Comparison of ENCODE assay signal across 8 cellular contexts in the genomic region with DNA sequence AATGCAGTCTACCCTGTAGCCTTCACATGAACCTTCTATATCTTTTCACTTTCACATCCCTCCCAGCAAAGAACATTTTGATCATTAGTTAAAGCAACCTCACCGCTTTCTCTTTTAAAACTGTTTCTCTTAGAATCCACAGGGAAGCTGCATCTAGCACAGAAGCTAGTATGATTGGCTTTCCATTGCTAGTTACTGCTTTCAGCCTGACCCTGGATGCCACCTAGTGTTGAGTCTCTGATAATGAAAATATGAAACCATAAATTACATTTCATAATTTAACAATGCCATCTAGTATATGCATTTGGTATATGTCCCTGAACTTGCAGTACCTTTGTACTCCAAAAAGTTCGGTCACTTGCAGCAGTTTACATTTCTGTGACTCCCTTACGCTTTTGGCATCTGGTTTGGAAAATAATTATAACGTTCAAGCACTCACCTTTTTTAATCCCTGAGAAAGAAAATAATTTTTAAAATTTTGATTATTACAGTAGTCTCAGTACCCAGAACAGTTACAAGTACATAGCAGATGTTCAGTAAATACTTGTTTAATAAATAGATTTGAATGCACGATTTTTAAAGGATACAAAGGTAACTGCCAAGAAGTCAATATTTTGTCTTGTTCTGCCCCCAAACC. TPM values are rescaled to one million over a fixed set of nuclear protein-coding genes. Genes with fewer than 3 reads are reported as not detected.
A peak's percentile ranks its signal among the peaks of the same experiment; 100 is the strongest.
DNase-seq lines count a peak whose midpoint lies in the region; ATAC-seq and TF ChIP-seq lines count a peak whose summit lies in the region.

No MANE protein-coding gene starts in this region.

- TF ChIP-seq CTCF in fibroblast of lung (conservative IDR thresholded peaks at IDR 0.05 in 1 of 2, IDR thresholded peaks at IDR 0.05 in 1 of 2; ENCODE audit: low read depth in 1 of 2, low read length in 2 of 2) (peak; percentile 78 to 80), neural crest cell (conservative IDR thresholded peaks at IDR 0.05) (peak; percentile 79)

- no peaks in the 10 kb centered on the region for H3K27me3 ChIP-seq in fibroblast of lung (ENCODE audit: control insufficient read depth, insufficient read depth, low read length)

- no peak overlapping the region for H3K27ac ChIP-seq in fibroblast of lung (ENCODE audit: insufficient read depth, low read length)

- no peak overlapping the region for H3K4me3 ChIP-seq in fibroblast of lung (replicated peaks in 1 of 4; ENCODE audit: control extremely low read depth in 1 of 4, insufficient read depth in 1 of 4, low read depth in 3 of 4, low read length in 4 of 4)

- H3K27me3 Mint-ChIP-seq in neural crest cell (ENCODE audit: low read depth) = no peaks in the 10 kb centered on the region

- H3K4me1 Mint-ChIP-seq in neural crest cell = no peaks in the 10 kb centered on the region

- no peaks in the 10 kb centered on the region for H3K36me3 ChIP-seq in fibroblast of lung (ENCODE audit: control insufficient read depth, insufficient read depth, low read length)

- TF ChIP-seq POLR2A in GM18505 (IDR thresholded peaks at IDR 0.05; ENCODE audit: borderline replicate concordance, extremely low read depth, insufficient read depth, insufficient read length) = no peak

- no peak overlapping the region for H3K4me2 ChIP-seq in fibroblast of lung (ENCODE audit: extremely low read depth, insufficient read depth, low read length)

- no peak overlapping the region for H3K27ac Mint-ChIP-seq in neural crest cell (ENCODE audit: unreplicated experiment)

- H3K4me3 Mint-ChIP-seq in neural crest cell = no peak overlapping the region

- no peaks in the 10 kb centered on the region for H3K79me2 ChIP-seq in fibroblast of lung (ENCODE audit: control insufficient read depth, insufficient read depth, low read length)

- no peak overlapping the region for H2AFZ ChIP-seq in fibroblast of lung (ENCODE audit: low read length)

- H4K20me1 ChIP-seq in fibroblast of lung (ENCODE audit: control insufficient read depth, extremely low read depth, insufficient read depth, low read length) = no peaks in the 10 kb centered on the region

- H3K9ac ChIP-seq in fibroblast of lung (ENCODE audit: insufficient read depth, low read length) = no peak overlapping the region

- H3K4me1 ChIP-seq in fibroblast of lung (ENCODE audit: control insufficient read depth, extremely low read depth, insufficient read depth, low read length) = peaks cover 2% of the 10 kb centered on the region

- H3K9me3 ChIP-seq in fibroblast of lung (ENCODE audit: control insufficient read depth, insufficient read depth, low read depth, low read length) = no peaks in the 10 kb centered on the region

- DNase-seq in CD1c-positive myeloid dendritic cell (ENCODE audit: extremely low spot score) = peak; percentile 70
- peak; percentile 54 for DNase-seq in NCI-H1436 (lab: John Stamatoyannopoulos, UW)
- DNase-seq in activated CD4-positive, alpha-beta T cell treated with anti-CD3 and anti-CD28 coated beads for 48 hours = peak; percentile 30
- peak; percentile 47 to 80 for DNase-seq in fibroblast of lung (ENCODE audit: low read depth in 2 of 2)
- DNase-seq in neural crest cell (ENCODE audit: low read depth, low spot score) = no peak
- DNase-seq in GM19238 (ENCODE audit: insufficient read length, low spot score) = no peak

- ATAC-seq in GM18505 (IDR thresholded peaks at IDR 0.05; ENCODE audit: unreplicated experiment) (peak; percentile 86), HG02840 (IDR thresholded peaks at IDR 0.05; ENCODE audit: low FRiP score, unreplicated experiment) (peak; percentile 80)

- no peaks in the 10 kb centered on the region for H3K36me3 Mint-ChIP-seq in neural crest cell (ENCODE audit: low read depth)

- H3K9me3 Mint-ChIP-seq in neural crest cell = no peaks in the 10 kb centered on the region

RNA-seq across cellular contexts. Expression of a gene that starts 22.7 kb away (rescaled TPM):
- total RNA-seq in fibroblast of lung (14.0 and 14.4 TPM in 2 replicates), neural crest cell (33.1 and 33.5 TPM in 2 replicates)
- 39.9 and 44.4 TPM in 2 replicates for polyA plus RNA-seq in fibroblast of lung
- polyA plus RNA-seq in fibroblast of lung (2012) = 26.5 and 39.7 TPM in 2 replicates
- 3.3 and 5.2 TPM in 2 replicates for polyA minus RNA-seq in fibroblast of lung (ENCODE audit: low replicate concordance)

RNA-seq across cellular contexts. Expression of a gene that starts 24.0 kb away (rescaled TPM):
- total RNA-seq in fibroblast of lung = 4.1 and 6.3 TPM in 2 replicates
- polyA plus RNA-seq in fibroblast of lung = 2.5 and 3.6 TPM in 2 replicates
- 2.0 and 2.7 TPM in 2 replicates for polyA plus RNA-seq in fibroblast of lung (2012)
- 0.24 TPM in 1 of 2 replicates, not detected in the other for polyA minus RNA-seq in fibroblast of lung (ENCODE audit: low replicate concordance)
- total RNA-seq in neural crest cell = 6.7 and 7.1 TPM in 2 replicates

RNA-seq across cellular contexts. Expression of a gene that starts 43.1 kb away (rescaled TPM):
- total RNA-seq in fibroblast of lung = 11.6 and 12.1 TPM in 2 replicates
- 17.7 and 21.4 TPM in 2 replicates for polyA plus RNA-seq in fibroblast of lung
- 12.4 and 14.1 TPM in 2 replicates for polyA plus RNA-seq in fibroblast of lung (2012)
- 0.56 and 0.86 TPM in 2 replicates for polyA minus RNA-seq in fibroblast of lung (ENCODE audit: low replicate concordance)
- 23.9 and 24.9 TPM in 2 replicates for total RNA-seq in neural crest cell

Comparison
In these comparisons a context has a peak if more than half of its experiments do, and no peak if none do; other contexts are left out.
1. DNase-seq: peak in CD1c-positive myeloid dendritic cell (single experiment), NCI-H1436 (single experiment), activated CD4-positive, alpha-beta T cell treated with anti-CD3 and anti-CD28 coated beads for 48 hours (single experiment) and fibroblast of lung (2 of 2); none in neural crest cell (single experiment) and GM19238 (single experiment).